Comparison of ENCODE assay signal across 16 cellular contexts in the genomic region with DNA sequence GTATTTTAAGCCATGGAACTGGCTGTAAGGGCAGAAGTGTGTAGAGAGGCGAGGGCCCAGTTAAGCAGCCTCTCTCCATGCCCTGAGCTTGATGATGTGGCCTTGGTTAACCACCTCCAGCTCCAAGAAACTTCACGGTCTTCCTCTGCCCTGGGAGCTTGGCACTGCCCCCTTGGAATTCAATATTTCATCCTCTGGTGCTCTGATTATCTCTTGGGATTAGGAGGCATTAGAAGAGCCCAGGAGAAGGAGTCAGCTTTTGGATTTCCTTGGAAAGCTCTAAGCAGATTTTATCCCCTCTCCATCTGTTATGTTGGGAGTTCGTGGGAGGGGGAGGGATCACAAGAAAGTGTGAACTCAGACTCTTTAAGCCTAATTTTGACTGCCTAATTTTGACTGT.
"Had no signal": no experiment of that assay in that cellular context is flagged by ENCODE, and none has a peak within 500 bp of the region (broad histone marks: within the 10 kb centered on the region; RNA-seq: fewer than 3 reads in every experiment).

No MANE protein-coding gene starts in this region.

- H3K27ac ChIP-seq: gastrocnemius medialis, heart right ventricle, neutrophil, skin epidermis, stomach had no signal

- H3K9me3 ChIP-seq: gastrocnemius medialis, heart right ventricle, neutrophil, stomach had no signal

- FAIRE-seq: endometrium had no signal

- H3K4me3 ChIP-seq: gastrocnemius medialis, heart right ventricle, skin epidermis, stomach had no signal

- DNase-seq: effector memory CD4-positive, alpha-beta T cell; gastrocnemius medialis; heart right ventricle; hypothalamus; islet precursor cell; mammary epithelial cell; naive thymus-derived CD8-positive, alpha-beta T cell; posterior cingulate gyrus; stimulated activated CD4-positive, alpha-beta T cell treated with anti-CD3 and anti-CD28 coated beads, Interleukin-12 subunit alpha, Interleukin-12 subunit beta, amount 100 ng/mL, for 4 hours; stimulated activated naive CD4-positive, alpha-beta T cell; stomach; substantia nigra; trophoblast cell had no signal

- H3K27me3 ChIP-seq: gastrocnemius medialis, stomach had no signal

- H3K36me3 ChIP-seq: gastrocnemius medialis, heart right ventricle, neutrophil, stomach had no signal
